In the genomic region with DNA sequence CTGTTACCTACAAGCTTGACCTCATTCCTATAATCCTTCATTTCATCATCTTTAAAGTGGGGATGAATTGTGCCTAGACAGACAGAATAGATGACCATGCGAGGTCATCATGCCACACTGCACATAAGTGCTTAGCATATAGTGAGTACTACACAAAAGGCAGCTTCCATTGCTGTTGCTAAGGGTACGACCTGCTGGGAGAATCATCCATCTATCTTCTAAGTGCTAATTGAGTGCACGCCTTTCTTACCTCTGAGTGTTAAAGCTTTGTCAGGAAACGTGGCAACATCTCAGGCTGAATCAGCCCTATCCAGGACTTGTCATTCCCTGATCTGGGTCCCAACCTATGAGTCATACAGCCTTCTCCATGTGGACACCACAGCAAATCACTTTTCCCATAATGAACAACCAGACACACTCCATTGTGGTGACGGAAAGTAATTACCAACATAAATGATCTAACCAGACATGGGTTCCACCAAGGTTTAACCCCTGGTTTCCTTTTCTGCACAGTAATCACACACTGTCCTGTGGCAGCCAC, we compare ENCODE assay signal across 24 cellular contexts.
DNase-seq lines count a peak whose midpoint lies in the region; TF ChIP-seq lines count a peak whose summit lies in the region.
"Had no signal": no experiment of that assay in that cellular context is flagged by ENCODE, and none has a peak within 500 bp of the region (broad histone marks: within the 10 kb centered on the region; RNA-seq: fewer than 3 reads in every experiment).

No MANE protein-coding gene starts in this region.

- H3K36me3 ChIP-seq in GM23248 (ENCODE audit: low read depth) (no peaks in the 10 kb centered on the region), mesenchymal stem cell (ENCODE audit: control insufficient read depth in 1 of 2, insufficient read depth in 2 of 2, low read depth in 1 of 2, low read length in 2 of 2) (no peaks in the 10 kb centered on the region)
- H3K36me3 ChIP-seq: BLaER1 treated with 17β-estradiol and CSF1 and Interleukin-3, amounts not matched to agents 10 nM and 100 nM; stomach; tibial nerve had no signal

- H3K27ac ChIP-seq in GM23248 (no peak overlapping the region), mesenchymal stem cell (ENCODE audit: low read length, poor library complexity, severe bottlenecking) (no peak overlapping the region), coronary artery (no peak overlapping the region)
- H3K27ac ChIP-seq: BLaER1 treated with 17β-estradiol and CSF1 and Interleukin-3, amounts not matched to agents 10 nM and 100 nM; KMS-11; PC-9; stomach; tibial nerve had no signal

- TF ChIP-seq CTCF in epithelial cell of esophagus (IDR thresholded peaks at IDR 0.05; ENCODE audit: insufficient read depth, low read depth, low read length, missing control alignments) (no peak), coronary artery (IDR thresholded peaks at IDR 0.05) (no peak)

- no peak overlapping the region for H2BK15ac ChIP-seq in mesenchymal stem cell (ENCODE audit: low read depth, poor library complexity, severe bottlenecking)

- CTCF ChIA-PET in activated CD4-positive, alpha-beta memory T cell treated with anti-CD3 and anti-CD28 coated beads, Interleukin-2, amount 10 ng/mL, durations not matched to agents 7 days and 5 days (lab: Charles Lee): no interaction called here

- in situ Hi-C loops in GM23248 (cut with MboI): no loop called here

- H3K23ac ChIP-seq in mesenchymal stem cell (ENCODE audit: low read length in 2 of 2): no peak overlapping the region

- no peak overlapping the region for H4K8ac ChIP-seq in mesenchymal stem cell (ENCODE audit: low read length)

- H3K27ac Mint-ChIP-seq in activated CD4-positive, alpha-beta memory T cell treated with anti-CD3 and anti-CD28 coated beads, Interleukin-2, amount 10 ng/mL, durations not matched to agents 7 days and 5 days: no peak overlapping the region
- H3K27ac Mint-ChIP-seq: activated naive CD4-positive, alpha-beta T cell treated with anti-CD3 and anti-CD28 coated beads, Interleukin-2, amount 50 U/mL, for 72 hours; dendritic cell treated with granulocyte-macrophage colony-stimulating factor and Interleukin-4, amounts not matched to agents 40 ng/mL and 50 ng/mL, for 4 days; naive thymus-derived CD8-positive, alpha-beta T cell had no signal

- peaks cover 26% of the 10 kb centered on the region for H3K27me3 Mint-ChIP-seq in activated CD4-positive, alpha-beta memory T cell treated with anti-CD3 and anti-CD28 coated beads, Interleukin-2, amount 10 ng/mL, durations not matched to agents 7 days and 5 days
- H3K27me3 Mint-ChIP-seq: dendritic cell treated with granulocyte-macrophage colony-stimulating factor and Interleukin-4, amounts not matched to agents 40 ng/mL and 50 ng/mL, for 4 days had no signal

- H3K4ac ChIP-seq in mesenchymal stem cell (ENCODE audit: low read depth in 1 of 2, low read length in 2 of 2): no peak overlapping the region

- H3K79me1 ChIP-seq in mesenchymal stem cell (replicated peaks; ENCODE audit: low read length, poor library complexity, severe bottlenecking): no peaks in the 10 kb centered on the region

- H2BK12ac ChIP-seq in mesenchymal stem cell (ENCODE audit: low read length in 2 of 2): no peak overlapping the region

- no peaks in the 10 kb centered on the region for H3K36me3 Mint-ChIP-seq in activated CD4-positive, alpha-beta memory T cell treated with anti-CD3 and anti-CD28 coated beads, Interleukin-2, amount 10 ng/mL, durations not matched to agents 7 days and 5 days (ENCODE audit: low read depth)
- H3K36me3 Mint-ChIP-seq: activated naive CD4-positive, alpha-beta T cell treated with anti-CD3 and anti-CD28 coated beads, Interleukin-2, amount 50 U/mL, for 72 hours; naive thymus-derived CD8-positive, alpha-beta T cell had no signal

- H3K4me1 Mint-ChIP-seq in activated CD4-positive, alpha-beta memory T cell treated with anti-CD3 and anti-CD28 coated beads, Interleukin-2, amount 10 ng/mL, durations not matched to agents 7 days and 5 days: no peaks in the 10 kb centered on the region
- H3K4me1 Mint-ChIP-seq: naive thymus-derived CD8-positive, alpha-beta T cell had no signal

- H3K4me2 ChIP-seq in GM23248 (ENCODE audit: unreplicated experiment) (no peak overlapping the region), mesenchymal stem cell (ENCODE audit: low read length, poor library complexity, severe bottlenecking) (no peak overlapping the region)
- H3K4me2 ChIP-seq: BLaER1 treated with 17β-estradiol and CSF1 and Interleukin-3, amounts not matched to agents 10 nM and 100 nM; KMS-11; PC-9 had no signal

- no peaks in the 10 kb centered on the region for H3K9me3 Mint-ChIP-seq in activated CD4-positive, alpha-beta memory T cell treated with anti-CD3 and anti-CD28 coated beads, Interleukin-2, amount 10 ng/mL, durations not matched to agents 7 days and 5 days
- H3K9me3 Mint-ChIP-seq: dendritic cell treated with granulocyte-macrophage colony-stimulating factor and Interleukin-4, amounts not matched to agents 40 ng/mL and 50 ng/mL, for 4 days had no signal

- H2BK5ac ChIP-seq in mesenchymal stem cell (ENCODE audit: low read depth, low read length, poor library complexity, severe bottlenecking): no peak overlapping the region

- H3K9me2 ChIP-seq in GM23248 (ENCODE audit: insufficient read depth): no peaks in the 10 kb centered on the region

- no peak overlapping the region for H3K18ac ChIP-seq in mesenchymal stem cell (ENCODE audit: low read depth in 1 of 2, low read length in 2 of 2)

- no peaks in the 10 kb centered on the region for H3K9me3 ChIP-seq in GM23248 (ENCODE audit: low read depth)
- peaks cover 2% of the 10 kb centered on the region for H3K9me3 ChIP-seq in mesenchymal stem cell (ENCODE audit: control insufficient read depth, low read length)
- H3K9me3 ChIP-seq: BLaER1 treated with 17β-estradiol and CSF1 and Interleukin-3, amounts not matched to agents 10 nM and 100 nM; stomach; tibial nerve had no signal

- H4K20me1 ChIP-seq in GM23248 (ENCODE audit: insufficient read depth): no peaks in the 10 kb centered on the region
- H4K20me1 ChIP-seq: BLaER1 treated with 17β-estradiol and CSF1 and Interleukin-3, amounts not matched to agents 10 nM and 100 nM had no signal

- DNase-seq in GM23248 (peak; percentile 8), RPMI7951 (ENCODE audit: low read depth) (peak; percentile 3), epithelial cell of esophagus (ENCODE audit: low read depth) (peak; percentile 82), mesenchymal stem cell (peak; percentile 5), DMS153 treated with DMSO at 0.1 percent for 48 hours (lab: John Stamatoyannopoulos, UW; ENCODE audit: unreplicated experiment) (no peak), coronary artery (ENCODE audit: low spot score) (no peak)
- no peak for DNase-seq in activated CD4-positive, alpha-beta memory T cell treated with anti-CD3 and anti-CD28 coated beads, Interleukin-2, amount 10 ng/mL, durations not matched to agents 7 days and 5 days
- DNase-seq: activated CD4-positive, CD25-positive, alpha-beta regulatory T cell; caudate nucleus; COR-L47; glutamatergic neuron; naive thymus-derived CD8-positive, alpha-beta T cell; NCI-H510A treated with DMSO at 0.1 percent for 48 hours; NK-92 treated with Interleukin-12 subunit alpha and Interleukin-12 subunit beta, amount 100 ng/mL, for 24 hours; occipital lobe; PC-9; stimulated activated CD8-positive, alpha-beta memory T cell treated with anti-CD3 and anti-CD28 coated beads, Interleukin-4, amount 100 ng/mL, for 48 hours; stomach; SW 1271 had no signal

- no peak overlapping the region for H3K4me3 Mint-ChIP-seq in activated CD4-positive, alpha-beta memory T cell treated with anti-CD3 and anti-CD28 coated beads, Interleukin-2, amount 10 ng/mL, durations not matched to agents 7 days and 5 days
- H3K4me3 Mint-ChIP-seq: dendritic cell treated with granulocyte-macrophage colony-stimulating factor and Interleukin-4, amounts not matched to agents 40 ng/mL and 50 ng/mL, for 4 days; naive thymus-derived CD8-positive, alpha-beta T cell had no signal

- H3K27me3 ChIP-seq in GM23248 (replicated peaks; ENCODE audit: insufficient read depth) (no peaks in the 10 kb centered on the region), mesenchymal stem cell (ENCODE audit: control insufficient read depth in 1 of 2, insufficient read depth in 1 of 2, low read length in 2 of 2) (peaks cover 0 to 14% of the 10 kb centered on the region in 2 experiments)
- H3K27me3 ChIP-seq: BLaER1 treated with 17β-estradiol and CSF1 and Interleukin-3, amounts not matched to agents 10 nM and 100 nM; stomach; tibial nerve had no signal

- H3K14ac ChIP-seq in mesenchymal stem cell (ENCODE audit: low read length in 2 of 2): no peak overlapping the region

- no peak overlapping the region for H4K91ac ChIP-seq in mesenchymal stem cell (ENCODE audit: low read length)

- H3K4me1 ChIP-seq in GM23248 (ENCODE audit: insufficient read depth): no peaks in the 10 kb centered on the region
- no peaks in the 10 kb centered on the region for H3K4me1 ChIP-seq in mesenchymal stem cell (ENCODE audit: control insufficient read depth, insufficient read depth, low read depth, low read length)
- H3K4me1 ChIP-seq: stomach, tibial nerve had no signal

- H3K4me3 ChIP-seq in GM23248: no peak overlapping the region
- no peak overlapping the region for H3K4me3 ChIP-seq in epithelial cell of esophagus (ENCODE audit: low read length)
- no peak overlapping the region for H3K4me3 ChIP-seq in mesenchymal stem cell (ENCODE audit: insufficient read depth in 1 of 2, low read depth in 1 of 2, low read length in 2 of 2)
- H3K4me3 ChIP-seq in coronary artery: no peak overlapping the region
- H3K4me3 ChIP-seq: BLaER1 treated with 17β-estradiol and CSF1 and Interleukin-3, amounts not matched to agents 10 nM and 100 nM; PC-9; stomach; tibial nerve had no signal

- no peak overlapping the region for H3K9ac ChIP-seq in GM23248
- no peak overlapping the region for H3K9ac ChIP-seq in mesenchymal stem cell (ENCODE audit: low read length)
- H3K9ac ChIP-seq: BLaER1 treated with 17β-estradiol and CSF1 and Interleukin-3, amounts not matched to agents 10 nM and 100 nM; KMS-11 had no signal

- H2AFZ ChIP-seq in GM23248 (no peak overlapping the region), mesenchymal stem cell (ENCODE audit: low read depth, low read length) (no peak overlapping the region)
- H2AFZ ChIP-seq: PC-9 had no signal

- peak overlapping the region; percentile 19 for H2AK5ac ChIP-seq in mesenchymal stem cell (ENCODE audit: low read length, severe bottlenecking)

- H3F3A ChIP-seq in GM23248 (ENCODE audit: insufficient read depth): no peaks in the 10 kb centered on the region

- 27% methylated on average over 5 of the region's 5 CpGs for WGBS in GM23248 (ENCODE audit: low coverage in 1 of 2, low lambda C conversion rate in 2 of 2, missing lambda C conversion rate in 2 of 2), 2 experiments
- WGBS in mesenchymal stem cell: 66% methylated on average over 5 of the region's 5 CpGs

- no peak overlapping the region for H2BK120ac ChIP-seq in mesenchymal stem cell (ENCODE audit: low read depth, low read length)

- POLR2A ChIA-PET in activated CD4-positive, alpha-beta memory T cell treated with anti-CD3 and anti-CD28 coated beads, Interleukin-2, amount 10 ng/mL, durations not matched to agents 7 days and 5 days (lab: Charles Lee): no interaction called here

- H3K79me2 ChIP-seq in GM23248 (ENCODE audit: insufficient read depth): no peaks in the 10 kb centered on the region

Comparison
In these comparisons a context has a peak if more than half of its experiments do, and no peak if none do; other contexts are left out.
1. DNase-seq: peak in GM23248 (single experiment), RPMI7951 (single experiment), epithelial cell of esophagus (single experiment) and mesenchymal stem cell (single experiment); none in DMS153 treated with DMSO at 0.1 percent for 48 hours (single experiment), coronary artery (single experiment) and activated CD4-positive, alpha-beta memory T cell treated with anti-CD3 and anti-CD28 coated beads, Interleukin-2, amount 10 ng/mL, durations not matched to agents 7 days and 5 days (single experiment).